ENCODE assay signal across 9 cellular contexts in genomic region chr11:76666408-76666807, GRCh38. TPM values are rescaled to one million over a fixed set of nuclear protein-coding genes. Genes with fewer than 3 reads are reported as not detected.
DNase-seq lines count a peak whose midpoint lies in the region; ATAC-seq, FAIRE-seq and TF ChIP-seq lines count a peak whose summit lies in the region.
"Had no signal": no experiment of that assay in that cellular context is flagged by ENCODE, and none has a peak within 500 bp of the region (broad histone marks: within the 10 kb centered on the region; RNA-seq: fewer than 3 reads in every experiment).

No MANE protein-coding gene starts in this region.

- ATAC-seq in HG02759 (IDR thresholded peaks at IDR 0.05; ENCODE audit: unreplicated experiment), result peak; percentile 48

- TF ChIP-seq CTCF in D721Med (IDR thresholded peaks at IDR 0.05; ENCODE audit: insufficient read depth, missing control alignments) (no peak), endodermal cell (conservative IDR thresholded peaks at IDR 0.05) (no peak), neural progenitor cell (IDR thresholded peaks at IDR 0.05) (no peak)

- no peak overlapping the region for H3K4me2 ChIP-seq in neural progenitor cell

- no peaks in the 10 kb centered on the region for H3K9me3 ChIP-seq in endodermal cell (ENCODE audit: control insufficient read depth, low read length)
- H3K9me3 ChIP-seq in neural progenitor cell (ENCODE audit: low read depth), result no peaks in the 10 kb centered on the region

- H3K36me3 ChIP-seq in endodermal cell (ENCODE audit: control insufficient read depth, insufficient read depth, low read length), result no peaks in the 10 kb centered on the region
- H3K36me3 ChIP-seq in neural progenitor cell, result no peaks in the 10 kb centered on the region

- peaks cover 4% of the 10 kb centered on the region for H3F3A ChIP-seq in neural progenitor cell (ENCODE audit: low read depth)

- H3K79me2 ChIP-seq in neural progenitor cell (ENCODE audit: low read depth), result no peaks in the 10 kb centered on the region

- no peaks in the 10 kb centered on the region for H3K36me3 Mint-ChIP-seq in endodermal cell (ENCODE audit: low read depth)
- H3K36me3 Mint-ChIP-seq in neural progenitor cell, result no peaks in the 10 kb centered on the region
- H3K36me3 Mint-ChIP-seq: activated naive CD8-positive, alpha-beta T cell had no signal

- H3K27ac Mint-ChIP-seq in endodermal cell, result no peak overlapping the region
- H3K27ac Mint-ChIP-seq in neural progenitor cell, result peak overlapping the region; percentile 90
- H3K27ac Mint-ChIP-seq: activated naive CD8-positive, alpha-beta T cell had no signal

- H3K4me1 ChIP-seq in endodermal cell (ENCODE audit: control insufficient read depth, insufficient read depth, low read length) (no peaks in the 10 kb centered on the region), neural progenitor cell (peaks cover 10% of the 10 kb centered on the region)

- H3K9ac ChIP-seq in endodermal cell (ENCODE audit: extremely low read depth, low read length, poor library complexity, severe bottlenecking) (no peak overlapping the region), neural progenitor cell (no peak overlapping the region)

- H3K4me1 Mint-ChIP-seq in endodermal cell (peaks cover 8% of the 10 kb centered on the region), neural progenitor cell (peaks cover 31% of the 10 kb centered on the region)

- H3K27me3 ChIP-seq in endodermal cell (ENCODE audit: control insufficient read depth, insufficient read depth, low read length, poor library complexity, severe bottlenecking), result peaks cover 22% of the 10 kb centered on the region
- H3K27me3 ChIP-seq in neural progenitor cell, result peaks cover 27% of the 10 kb centered on the region

- H3K4me3 ChIP-seq in endodermal cell (ENCODE audit: low read length) (no peak overlapping the region), neural progenitor cell (no peak overlapping the region)

- no peak for FAIRE-seq in D721Med (lab: Jason Lieb, UNC)

- DNase-seq in D721Med (ENCODE audit: insufficient read length, low spot score), result peak; percentile 5
- peak; percentile 75 for DNase-seq in endodermal cell
- peak; percentile 74 for DNase-seq in neural progenitor cell (ENCODE audit: low spot score)
- no peak for DNase-seq in HPDE6-E6E7 (ENCODE audit: extremely low spot score)
- no peak for DNase-seq in cortex of kidney (lab: John Stamatoyannopoulos, UW)
- DNase-seq in cerebellar nuclear complex (lab: John Stamatoyannopoulos, UW), result no peak
- DNase-seq in HCEC 1CT, result no peak

- H3K4me3 Mint-ChIP-seq in endodermal cell, result no peak overlapping the region
- no peak overlapping the region for H3K4me3 Mint-ChIP-seq in neural progenitor cell
- H3K4me3 Mint-ChIP-seq: activated naive CD8-positive, alpha-beta T cell had no signal

- WGBS in endodermal cell (ENCODE audit: insufficient coverage in 1 of 2, insufficient read length in 1 of 2), 2 experiments, result 48 to 73% methylated on average over 3 to 7 of the region's 7 CpGs

- H3K27me3 Mint-ChIP-seq in endodermal cell (ENCODE audit: insufficient read depth) (peaks cover 29% of the 10 kb centered on the region), neural progenitor cell (ENCODE audit: insufficient read depth, low read depth) (peaks cover 13% of the 10 kb centered on the region)

- no peaks in the 10 kb centered on the region for H4K20me1 ChIP-seq in neural progenitor cell (ENCODE audit: low read depth)

- peak overlapping the region; percentile 82 for H2AFZ ChIP-seq in neural progenitor cell (replicated peaks)

- H3K27ac ChIP-seq in endodermal cell (ENCODE audit: low read depth, low read length) (no peak overlapping the region), neural progenitor cell (no peak overlapping the region)

- H3K9me3 Mint-ChIP-seq in endodermal cell, result no peaks in the 10 kb centered on the region
- no peaks in the 10 kb centered on the region for H3K9me3 Mint-ChIP-seq in neural progenitor cell

RNA-seq across cellular contexts. Expression of gene LRRC32, which starts 4.1 kb away (rescaled TPM):
- 1 to 10 TPM; 1.3 to 1.6 TPM for total RNA-seq in endodermal cell
- 2.0 TPM for polyA plus RNA-seq in endodermal cell (2013, experiment 1 of 2)
- polyA plus RNA-seq in endodermal cell (2013, experiment 2 of 2), result 2.2 TPM
- total RNA-seq in neural progenitor cell (ENCODE audit: low replicate concordance), result 0.21 and 1.1 TPM in 2 replicates

Comparison
In these comparisons a context has a peak if more than half of its experiments do, and no peak if none do; other contexts are left out.
1. DNase-seq: peak in D721Med (single experiment), endodermal cell (single experiment) and neural progenitor cell (single experiment); none in HPDE6-E6E7 (single experiment), cortex of kidney (single experiment), cerebellar nuclear complex (0 of 2) and HCEC 1CT (single experiment).